ENCODE assay signal across 1 cellular context in the genomic region with DNA sequence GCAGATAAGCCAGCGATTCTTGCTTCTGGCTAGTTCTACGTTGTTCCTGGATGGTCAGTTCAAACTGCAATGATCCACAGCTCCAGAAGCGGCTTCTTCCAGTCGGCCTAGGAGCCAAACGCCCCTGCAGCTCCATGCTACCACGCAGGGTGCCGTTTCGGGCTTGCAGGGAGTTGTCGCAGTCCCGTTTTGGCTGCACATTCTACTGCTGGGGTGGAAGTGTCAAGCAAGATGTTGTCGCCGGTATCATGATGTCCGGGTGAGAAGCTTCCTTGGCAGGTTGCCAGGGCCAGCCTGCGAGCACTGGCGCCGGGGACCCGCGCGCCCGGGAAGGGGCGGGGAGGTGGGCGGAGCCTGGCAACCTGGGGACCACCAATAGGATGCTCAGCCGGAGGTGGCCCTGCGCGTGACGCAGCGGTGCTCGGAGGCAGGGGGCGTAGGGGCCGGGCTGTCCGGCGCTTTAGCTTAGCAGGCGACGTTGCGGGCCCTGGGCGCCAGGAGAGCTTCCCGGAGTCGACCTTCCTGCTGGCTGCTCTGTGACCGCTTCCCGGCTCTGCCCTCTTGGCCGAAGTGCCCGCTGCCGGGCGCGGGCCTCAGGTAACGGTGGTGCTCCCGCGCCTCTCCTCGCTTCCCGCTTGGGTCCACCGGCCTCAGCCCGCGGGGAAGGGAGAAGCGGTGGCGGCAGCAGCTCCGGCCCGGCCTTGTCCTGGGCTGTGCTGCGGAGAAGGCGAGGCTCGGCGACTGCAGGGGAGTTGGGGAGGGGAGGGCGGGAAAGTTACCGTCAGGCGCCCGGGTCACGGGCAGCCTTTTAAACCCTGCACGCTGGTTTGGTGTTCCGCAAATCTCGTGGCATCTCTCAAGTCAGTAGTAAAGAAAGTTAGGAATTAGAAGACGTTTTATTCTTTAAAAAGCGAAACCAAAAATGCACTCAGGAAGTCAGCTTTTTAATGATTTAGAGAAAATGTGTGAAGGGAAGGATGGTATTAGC.
A peak's percentile ranks its signal among the peaks of the same experiment; 100 is the strongest.
TF ChIP-seq lines count a peak whose summit lies in the region.

A gene (plus strand): TSS at position 458 of the 988 bp plus-strand sequence. CDS start 8,888 bp downstream, outside the sequence.

TF ChIP-seq in K562, 482 proteins besides CTCF, POLR2A, EP300 and RAD21 (continued from another document and continues in another):
- TF ChIP-seq, protein P1, sequence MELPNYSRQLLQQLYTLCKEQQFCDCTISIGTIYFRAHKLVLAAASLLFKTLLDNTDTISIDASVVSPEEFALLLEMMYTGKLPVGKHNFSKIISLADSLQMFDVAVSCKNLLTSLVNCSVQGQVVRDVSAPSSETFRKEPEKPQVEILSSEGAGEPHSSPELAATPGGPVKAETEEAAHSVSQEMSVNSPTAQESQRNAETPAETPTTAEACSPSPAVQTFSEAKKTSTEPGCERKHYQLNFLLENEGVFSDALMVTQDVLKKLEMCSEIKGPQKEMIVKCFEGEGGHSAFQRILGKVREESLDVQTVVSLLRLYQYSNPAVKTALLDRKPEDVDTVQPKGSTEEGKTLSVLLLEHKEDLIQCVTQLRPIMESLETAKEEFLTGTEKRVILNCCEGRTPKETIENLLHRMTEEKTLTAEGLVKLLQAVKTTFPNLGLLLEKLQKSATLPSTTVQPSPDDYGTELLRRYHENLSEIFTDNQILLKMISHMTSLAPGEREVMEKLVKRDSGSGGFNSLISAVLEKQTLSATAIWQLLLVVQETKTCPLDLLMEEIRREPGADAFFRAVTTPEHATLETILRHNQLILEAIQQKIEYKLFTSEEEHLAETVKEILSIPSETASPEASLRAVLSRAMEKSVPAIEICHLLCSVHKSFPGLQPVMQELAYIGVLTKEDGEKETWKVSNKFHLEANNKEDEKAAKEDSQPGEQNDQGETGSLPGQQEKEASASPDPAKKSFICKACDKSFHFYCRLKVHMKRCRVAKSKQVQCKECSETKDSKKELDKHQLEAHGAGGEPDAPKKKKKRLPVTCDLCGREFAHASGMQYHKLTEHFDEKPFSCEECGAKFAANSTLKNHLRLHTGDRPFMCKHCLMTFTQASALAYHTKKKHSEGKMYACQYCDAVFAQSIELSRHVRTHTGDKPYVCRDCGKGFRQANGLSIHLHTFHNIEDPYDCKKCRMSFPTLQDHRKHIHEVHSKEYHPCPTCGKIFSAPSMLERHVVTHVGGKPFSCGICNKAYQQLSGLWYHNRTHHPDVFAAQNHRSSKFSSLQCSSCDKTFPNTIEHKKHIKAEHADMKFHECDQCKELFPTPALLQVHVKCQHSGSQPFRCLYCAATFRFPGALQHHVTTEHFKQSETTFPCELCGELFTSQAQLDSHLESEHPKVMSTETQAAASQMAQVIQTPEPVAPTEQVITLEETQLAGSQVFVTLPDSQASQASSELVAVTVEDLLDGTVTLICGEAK (IDR thresholded peaks at IDR 0.05) = peak; percentile 61
- TF ChIP-seq, protein P1 (CRISPR knock-in tag; IDR thresholded peaks at IDR 0.05) = no peak
- TF ChIP-seq MYC (IDR thresholded peaks at IDR 0.05; ENCODE audit: low read depth, low read length) (peak; percentile 66), MYC (CRISPR knock-in tag; IDR thresholded peaks at IDR 0.05; ENCODE audit: borderline replicate concordance, low read depth) (peak; percentile 44; the same call in 1 of the 2 replicates), RBFOX2 (IDR thresholded peaks at IDR 0.05; ENCODE audit: low read depth, low read length) (peak; percentile 94), HOXB6 (CRISPR knock-in tag; IDR thresholded peaks at IDR 0.05; ENCODE audit: borderline replicate concordance) (no peak), GTF2A2 (tag; IDR thresholded peaks at IDR 0.05) (no peak), NCOA2 (IDR thresholded peaks at IDR 0.05; ENCODE audit: partially characterized antibody in 2 of 2) (no peak), BRD9 (IDR thresholded peaks at IDR 0.05; ENCODE audit: low read depth, partially characterized antibody) (peak; percentile 36), NR1H2 (CRISPR knock-in tag; IDR thresholded peaks at IDR 0.05) (peak; percentile 95; the same call in 1 of the 2 replicates), MTA1 (IDR thresholded peaks at IDR 0.05; ENCODE audit: borderline replicate concordance) (peak; percentile 16; the same call in 1 of the 2 replicates), PTTG1 (tag; IDR thresholded peaks at IDR 0.05; ENCODE audit: low read depth) (no peak), ZNF668 (CRISPR knock-in tag; IDR thresholded peaks at IDR 0.05) (no peak), TCF3 (CRISPR knock-in tag; IDR thresholded peaks at IDR 0.05) (no peak), IFI16 (CRISPR knock-in tag; IDR thresholded peaks at IDR 0.05) (no peak), RBBP5 (IDR thresholded peaks at IDR 0.05; ENCODE audit: borderline replicate concordance, insufficient read depth, low read length, poor library complexity, severe bottlenecking) (peak; percentile 94), SAFB2 (IDR thresholded peaks at IDR 0.05; ENCODE audit: borderline replicate concordance, low read depth, low read length, severe bottlenecking) (no peak), ZNF311 (CRISPR knock-in tag; IDR thresholded peaks at IDR 0.05) (no peak), MYNN (IDR thresholded peaks at IDR 0.05) (no peak; the same call in 1 of the 2 replicates), MYNN (CRISPR knock-in tag; IDR thresholded peaks at IDR 0.05) (no peak), KDM5B (IDR thresholded peaks at IDR 0.05; ENCODE audit: insufficient replicate concordance, low read depth, low read length) (peak; percentile 90), TAL1 (IDR thresholded peaks at IDR 0.05) (peak; percentile 23; the same call in 1 of the 2 replicates), RNF2 (IDR thresholded peaks at IDR 0.05) (peak; percentile 66), FOXA1 (IDR thresholded peaks at IDR 0.05; ENCODE audit: borderline replicate concordance) (no peak)
- TF ChIP-seq, protein P2, sequence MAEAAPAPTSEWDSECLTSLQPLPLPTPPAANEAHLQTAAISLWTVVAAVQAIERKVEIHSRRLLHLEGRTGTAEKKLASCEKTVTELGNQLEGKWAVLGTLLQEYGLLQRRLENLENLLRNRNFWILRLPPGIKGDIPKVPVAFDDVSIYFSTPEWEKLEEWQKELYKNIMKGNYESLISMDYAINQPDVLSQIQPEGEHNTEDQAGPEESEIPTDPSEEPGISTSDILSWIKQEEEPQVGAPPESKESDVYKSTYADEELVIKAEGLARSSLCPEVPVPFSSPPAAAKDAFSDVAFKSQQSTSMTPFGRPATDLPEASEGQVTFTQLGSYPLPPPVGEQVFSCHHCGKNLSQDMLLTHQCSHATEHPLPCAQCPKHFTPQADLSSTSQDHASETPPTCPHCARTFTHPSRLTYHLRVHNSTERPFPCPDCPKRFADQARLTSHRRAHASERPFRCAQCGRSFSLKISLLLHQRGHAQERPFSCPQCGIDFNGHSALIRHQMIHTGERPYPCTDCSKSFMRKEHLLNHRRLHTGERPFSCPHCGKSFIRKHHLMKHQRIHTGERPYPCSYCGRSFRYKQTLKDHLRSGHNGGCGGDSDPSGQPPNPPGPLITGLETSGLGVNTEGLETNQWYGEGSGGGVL (CRISPR knock-in tag; IDR thresholded peaks at IDR 0.05) = no peak
- TF ChIP-seq, protein P3, sequence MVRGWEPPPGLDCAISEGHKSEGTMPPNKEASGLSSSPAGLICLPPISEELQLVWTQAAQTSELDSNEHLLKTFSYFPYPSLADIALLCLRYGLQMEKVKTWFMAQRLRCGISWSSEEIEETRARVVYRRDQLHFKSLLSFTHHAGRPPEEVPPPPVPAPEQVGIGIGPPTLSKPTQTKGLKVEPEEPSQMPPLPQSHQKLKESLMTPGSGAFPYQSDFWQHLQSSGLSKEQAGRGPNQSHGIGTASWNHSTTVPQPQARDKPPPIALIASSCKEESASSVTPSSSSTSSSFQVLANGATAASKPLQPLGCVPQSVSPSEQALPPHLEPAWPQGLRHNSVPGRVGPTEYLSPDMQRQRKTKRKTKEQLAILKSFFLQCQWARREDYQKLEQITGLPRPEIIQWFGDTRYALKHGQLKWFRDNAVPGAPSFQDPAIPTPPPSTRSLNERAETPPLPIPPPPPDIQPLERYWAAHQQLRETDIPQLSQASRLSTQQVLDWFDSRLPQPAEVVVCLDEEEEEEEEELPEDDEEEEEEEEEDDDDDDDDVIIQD (CRISPR knock-in tag; IDR thresholded peaks at IDR 0.05) = no peak
- TF ChIP-seq, protein P4, sequence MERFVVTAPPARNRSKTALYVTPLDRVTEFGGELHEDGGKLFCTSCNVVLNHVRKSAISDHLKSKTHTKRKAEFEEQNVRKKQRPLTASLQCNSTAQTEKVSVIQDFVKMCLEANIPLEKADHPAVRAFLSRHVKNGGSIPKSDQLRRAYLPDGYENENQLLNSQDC (CRISPR knock-in tag; IDR thresholded peaks at IDR 0.05) = no peak; the same call in 1 of the 2 replicates
- TF ChIP-seq, protein P5, sequence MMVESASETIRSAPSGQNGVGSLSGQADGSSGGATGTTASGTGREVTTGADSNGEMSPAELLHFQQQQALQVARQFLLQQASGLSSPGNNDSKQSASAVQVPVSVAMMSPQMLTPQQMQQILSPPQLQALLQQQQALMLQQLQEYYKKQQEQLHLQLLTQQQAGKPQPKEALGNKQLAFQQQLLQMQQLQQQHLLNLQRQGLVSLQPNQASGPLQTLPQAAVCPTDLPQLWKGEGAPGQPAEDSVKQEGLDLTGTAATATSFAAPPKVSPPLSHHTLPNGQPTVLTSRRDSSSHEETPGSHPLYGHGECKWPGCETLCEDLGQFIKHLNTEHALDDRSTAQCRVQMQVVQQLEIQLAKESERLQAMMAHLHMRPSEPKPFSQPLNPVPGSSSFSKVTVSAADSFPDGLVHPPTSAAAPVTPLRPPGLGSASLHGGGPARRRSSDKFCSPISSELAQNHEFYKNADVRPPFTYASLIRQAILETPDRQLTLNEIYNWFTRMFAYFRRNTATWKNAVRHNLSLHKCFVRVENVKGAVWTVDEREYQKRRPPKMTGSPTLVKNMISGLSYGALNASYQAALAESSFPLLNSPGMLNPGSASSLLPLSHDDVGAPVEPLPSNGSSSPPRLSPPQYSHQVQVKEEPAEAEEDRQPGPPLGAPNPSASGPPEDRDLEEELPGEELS (CRISPR knock-in tag; IDR thresholded peaks at IDR 0.05; ENCODE audit: borderline replicate concordance) = peak; percentile 24; the same call in 1 of the 2 replicates
- TF ChIP-seq, protein P6, sequence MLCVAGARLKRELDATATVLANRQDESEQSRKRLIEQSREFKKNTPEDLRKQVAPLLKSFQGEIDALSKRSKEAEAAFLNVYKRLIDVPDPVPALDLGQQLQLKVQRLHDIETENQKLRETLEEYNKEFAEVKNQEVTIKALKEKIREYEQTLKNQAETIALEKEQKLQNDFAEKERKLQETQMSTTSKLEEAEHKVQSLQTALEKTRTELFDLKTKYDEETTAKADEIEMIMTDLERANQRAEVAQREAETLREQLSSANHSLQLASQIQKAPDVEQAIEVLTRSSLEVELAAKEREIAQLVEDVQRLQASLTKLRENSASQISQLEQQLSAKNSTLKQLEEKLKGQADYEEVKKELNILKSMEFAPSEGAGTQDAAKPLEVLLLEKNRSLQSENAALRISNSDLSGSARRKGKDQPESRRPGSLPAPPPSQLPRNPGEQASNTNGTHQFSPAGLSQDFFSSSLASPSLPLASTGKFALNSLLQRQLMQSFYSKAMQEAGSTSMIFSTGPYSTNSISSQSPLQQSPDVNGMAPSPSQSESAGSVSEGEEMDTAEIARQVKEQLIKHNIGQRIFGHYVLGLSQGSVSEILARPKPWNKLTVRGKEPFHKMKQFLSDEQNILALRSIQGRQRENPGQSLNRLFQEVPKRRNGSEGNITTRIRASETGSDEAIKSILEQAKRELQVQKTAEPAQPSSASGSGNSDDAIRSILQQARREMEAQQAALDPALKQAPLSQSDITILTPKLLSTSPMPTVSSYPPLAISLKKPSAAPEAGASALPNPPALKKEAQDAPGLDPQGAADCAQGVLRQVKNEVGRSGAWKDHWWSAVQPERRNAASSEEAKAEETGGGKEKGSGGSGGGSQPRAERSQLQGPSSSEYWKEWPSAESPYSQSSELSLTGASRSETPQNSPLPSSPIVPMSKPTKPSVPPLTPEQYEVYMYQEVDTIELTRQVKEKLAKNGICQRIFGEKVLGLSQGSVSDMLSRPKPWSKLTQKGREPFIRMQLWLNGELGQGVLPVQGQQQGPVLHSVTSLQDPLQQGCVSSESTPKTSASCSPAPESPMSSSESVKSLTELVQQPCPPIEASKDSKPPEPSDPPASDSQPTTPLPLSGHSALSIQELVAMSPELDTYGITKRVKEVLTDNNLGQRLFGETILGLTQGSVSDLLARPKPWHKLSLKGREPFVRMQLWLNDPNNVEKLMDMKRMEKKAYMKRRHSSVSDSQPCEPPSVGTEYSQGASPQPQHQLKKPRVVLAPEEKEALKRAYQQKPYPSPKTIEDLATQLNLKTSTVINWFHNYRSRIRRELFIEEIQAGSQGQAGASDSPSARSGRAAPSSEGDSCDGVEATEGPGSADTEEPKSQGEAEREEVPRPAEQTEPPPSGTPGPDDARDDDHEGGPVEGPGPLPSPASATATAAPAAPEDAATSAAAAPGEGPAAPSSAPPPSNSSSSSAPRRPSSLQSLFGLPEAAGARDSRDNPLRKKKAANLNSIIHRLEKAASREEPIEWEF (CRISPR knock-in tag; IDR thresholded peaks at IDR 0.05) = no peak
- TF ChIP-seq, protein P7, sequence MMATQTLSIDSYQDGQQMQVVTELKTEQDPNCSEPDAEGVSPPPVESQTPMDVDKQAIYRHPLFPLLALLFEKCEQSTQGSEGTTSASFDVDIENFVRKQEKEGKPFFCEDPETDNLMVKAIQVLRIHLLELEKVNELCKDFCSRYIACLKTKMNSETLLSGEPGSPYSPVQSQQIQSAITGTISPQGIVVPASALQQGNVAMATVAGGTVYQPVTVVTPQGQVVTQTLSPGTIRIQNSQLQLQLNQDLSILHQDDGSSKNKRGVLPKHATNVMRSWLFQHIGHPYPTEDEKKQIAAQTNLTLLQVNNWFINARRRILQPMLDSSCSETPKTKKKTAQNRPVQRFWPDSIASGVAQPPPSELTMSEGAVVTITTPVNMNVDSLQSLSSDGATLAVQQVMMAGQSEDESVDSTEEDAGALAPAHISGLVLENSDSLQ (IDR thresholded peaks at IDR 0.05) = peak; percentile 70
